Comparison of ENCODE assay signal across 8 cellular contexts in genomic region chr3:149299938-149300791, GRCh38. TPM values are rescaled to one million over a fixed set of nuclear protein-coding genes. Genes with fewer than 3 reads are reported as not detected.
DNase-seq lines count a peak whose midpoint lies in the region; ATAC-seq and TF ChIP-seq lines count a peak whose summit lies in the region.

No MANE protein-coding gene starts in this region.

- intact Hi-C loops in lower leg skin (cut with DNase I; ENCODE audit: low total_unique reads) = no loop called here

- WGBS in lower leg skin, 2 donors = 20 to 22% methylated on average over 5 of the region's 5 CpGs

- H3K4me3 ChIP-seq in retinal pigment epithelial cell (ENCODE audit: low read length) (peak overlapping the region; percentile 12), lower leg skin (ENCODE audit: low read depth, poor library complexity, severe bottlenecking) (no peak overlapping the region)

- TF ChIP-seq CTCF in retinal pigment epithelial cell (conservative IDR thresholded peaks at IDR 0.05; ENCODE audit: low read depth, low read length) (no peak), lower leg skin (IDR thresholded peaks at IDR 0.05) (no peak)

- DNase-seq in SHP77 (lab: John Stamatoyannopoulos, UW) (peak; percentile 45 to 68), fibroblast of peridontal ligament (ENCODE audit: extremely low read depth) (peak; percentile 97), retinal pigment epithelial cell (ENCODE audit: low read depth) (peak; percentile 98), lower leg skin (ENCODE audit: low spot score in 2 of 2) (no peak)

- no peak for TF ChIP-seq POLR2A in lower leg skin (IDR thresholded peaks at IDR 0.05)

- ATAC-seq in GM18502 (IDR thresholded peaks at IDR 0.05; ENCODE audit: poor library complexity, unreplicated experiment) = peak; percentile 88
- ATAC-seq in HG03558 (IDR thresholded peaks at IDR 0.05; ENCODE audit: extremely low read depth, unreplicated experiment) = peak; percentile 59
- no peak for ATAC-seq in HG03439 (IDR thresholded peaks at IDR 0.05; ENCODE audit: unreplicated experiment)
- no peak for ATAC-seq in HG03354 (IDR thresholded peaks at IDR 0.05; ENCODE audit: poor library complexity, severe bottlenecking, unreplicated experiment)

RNA-seq across cellular contexts. Expression of gene TM4SF18, which starts 33.3 kb away (rescaled TPM):
- total RNA-seq in lower leg skin = 1 to 10 TPM; 1.3 to 4.9 (median 3.0) TPM

Comparison
In these comparisons a context has a peak if more than half of its experiments do, and no peak if none do; other contexts are left out.
1. ATAC-seq: peak in GM18502 (single experiment) and HG03558 (single experiment); none in HG03439 (single experiment) and HG03354 (single experiment).
2. DNase-seq: peak in SHP77 (2 of 2), fibroblast of peridontal ligament (single experiment) and retinal pigment epithelial cell (single experiment); none in lower leg skin (0 of 2).